Comparison of ENCODE assay signal across 30 cellular contexts in genomic region chr11:70145025-70145529, GRCh38.
"Had no signal": no experiment of that assay in that cellular context is flagged by ENCODE, and none has a peak within 500 bp of the region (broad histone marks: within the 10 kb centered on the region; RNA-seq: fewer than 3 reads in every experiment).

No MANE protein-coding gene starts in this region.

- H3K9me3 ChIP-seq: esophagus muscularis mucosa, heart right ventricle, lower lobe of right lung, neutrophil, ovary, psoas muscle, suprapubic skin, tibial artery, upper lobe of right lung had no signal

- H3K36me3 ChIP-seq: esophagus muscularis mucosa, lower lobe of right lung, neutrophil, ovary, suprapubic skin, upper lobe of right lung, WERI-Rb-1 had no signal

- H3K27me3 ChIP-seq: foreskin keratinocyte, ovary, tibial artery had no signal

- H3K9me3 Mint-ChIP-seq: activated T-helper 1 cell treated with anti-CD3 and anti-CD28 coated beads, Interleukin-12 subunit alpha, Interleukin-12 subunit beta, Interleukin-2, Interleukin-4 antibody, amounts not matched to agents 30 ng/mL and 10 ng/mL and 1 ng/mL, durations not matched to agents 14 hours and 24 hours and 36 hours; dendritic cell treated with granulocyte-macrophage colony-stimulating factor and Interleukin-4, amounts not matched to agents 40 ng/mL and 50 ng/mL, for 4 days; natural killer cell treated with Interleukin-12 subunit alpha and Interleukin-12 subunit beta and Interleukin-15 and Interleukin-18, amount 100 ng/mL, for 72 hours; T-helper 2 cell treated with Interferon-gamma antibody and Interleukin-4, amounts not matched to agents 5 μg/mL and 100 μg/mL, for 36 hours had no signal

- ATAC-seq: activated CD4-positive, CD25-positive, alpha-beta regulatory T cell treated with anti-CD3 and anti-CD28 coated beads, Interleukin-2, amount 50 U/mL, for 24 hours; foreskin keratinocyte; heart right ventricle; lower lobe of right lung; natural killer cell treated with Interleukin-12 subunit alpha and Interleukin-12 subunit beta and Interleukin-15 and Interleukin-18, amount 100 ng/mL, for 72 hours; psoas muscle; upper lobe of right lung had no signal

- H3K36me3 Mint-ChIP-seq: natural killer cell treated with Interleukin-12 subunit alpha and Interleukin-12 subunit beta and Interleukin-15 and Interleukin-18, amount 100 ng/mL, for 72 hours had no signal

- H3K4me3 ChIP-seq: esophagus muscularis mucosa, heart right ventricle, lower lobe of right lung, ovary, psoas muscle, suprapubic skin, tibial artery, upper lobe of right lung had no signal

- DNase-seq: activated CD4-positive, alpha-beta T cell treated with anti-CD3 and anti-CD28 coated beads for 48 hours; activated CD4-positive, alpha-beta T cell treated with anti-CD3 and anti-CD28 coated beads, Interleukin-2, amount 50 U/mL, for 48 hours; activated CD8-positive, alpha-beta memory T cell treated with anti-CD3 and anti-CD28 coated beads for 24 hours; activated gamma-delta T cell treated with Interleukin-2 at 50 U/mL for 16 hours; activated naive CD4-positive, alpha-beta T cell treated with anti-CD3 and anti-CD28 coated beads, Interleukin-2, amount 50 U/mL, for 16 hours; amniotic stem cell; central memory CD4-positive, alpha-beta T cell; foreskin keratinocyte; heart right ventricle; lower lobe of right lung; mesendoderm; ovary; psoas muscle; stimulated activated CD4-positive, alpha-beta T cell treated with anti-CD3 and anti-CD28 coated beads, Interleukin-15, amount 100 ng/mL, for 24 hours; stimulated activated CD4-positive, alpha-beta T cell treated with anti-CD3 and anti-CD28 coated beads, Interleukin-2, amount 100 ng/mL, for 24 hours; stimulated activated naive CD4-positive, alpha-beta T cell; T-helper 1 cell; tibial artery; upper lobe of right lung; WERI-Rb-1 had no signal

- H3K27ac ChIP-seq: esophagus muscularis mucosa, foreskin keratinocyte, heart right ventricle, lower lobe of right lung, neutrophil, ovary, psoas muscle, suprapubic skin, tibial artery, upper lobe of right lung, WERI-Rb-1 had no signal

- H3K4me1 ChIP-seq: psoas muscle had no signal

- H3K4me3 Mint-ChIP-seq: activated T-helper 1 cell treated with anti-CD3 and anti-CD28 coated beads, Interleukin-12 subunit alpha, Interleukin-12 subunit beta, Interleukin-2, Interleukin-4 antibody, amounts not matched to agents 30 ng/mL and 10 ng/mL and 1 ng/mL, durations not matched to agents 14 hours and 24 hours and 36 hours; dendritic cell treated with granulocyte-macrophage colony-stimulating factor and Interleukin-4, amounts not matched to agents 40 ng/mL and 50 ng/mL, for 4 days; natural killer cell treated with Interleukin-12 subunit alpha and Interleukin-12 subunit beta and Interleukin-15 and Interleukin-18, amount 100 ng/mL, for 72 hours; T-helper 2 cell treated with Interferon-gamma antibody and Interleukin-4, amounts not matched to agents 5 μg/mL and 100 μg/mL, for 36 hours had no signal

- H3K27ac Mint-ChIP-seq: activated T-helper 1 cell treated with anti-CD3 and anti-CD28 coated beads, Interleukin-12 subunit alpha, Interleukin-12 subunit beta, Interleukin-2, Interleukin-4 antibody, amounts not matched to agents 30 ng/mL and 10 ng/mL and 1 ng/mL, durations not matched to agents 14 hours and 24 hours and 36 hours; dendritic cell treated with granulocyte-macrophage colony-stimulating factor and Interleukin-4, amounts not matched to agents 40 ng/mL and 50 ng/mL, for 4 days; natural killer cell treated with Interleukin-12 subunit alpha and Interleukin-12 subunit beta and Interleukin-15 and Interleukin-18, amount 100 ng/mL, for 72 hours; T-helper 2 cell treated with Interferon-gamma antibody and Interleukin-4, amounts not matched to agents 5 μg/mL and 100 μg/mL, for 36 hours had no signal

- FAIRE-seq: astrocyte, TTC549 had no signal
